In the genomic region with DNA sequence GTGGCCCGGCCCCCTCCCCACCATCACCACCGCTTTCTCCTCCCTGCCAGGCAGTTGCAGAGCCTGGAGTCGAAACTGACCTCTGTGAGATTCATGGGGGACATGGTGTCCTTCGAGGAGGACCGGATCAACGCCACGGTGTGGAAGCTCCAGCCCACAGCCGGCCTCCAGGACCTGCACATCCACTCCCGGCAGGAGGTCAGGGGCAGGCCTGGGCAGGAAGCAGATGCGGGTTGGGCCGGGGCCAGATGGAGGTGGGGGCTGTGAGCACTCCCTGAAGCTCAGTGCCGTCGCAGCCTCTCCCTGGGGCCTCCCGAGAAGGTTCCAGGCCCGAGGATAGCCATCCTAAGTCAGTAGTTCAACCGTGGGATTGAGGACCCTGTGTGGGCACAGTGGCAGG, we compare ENCODE assay signal across 2 cellular contexts.
TF ChIP-seq lines count a peak whose summit lies in the region.

No MANE protein-coding gene starts in this region.

TF ChIP-seq in IMR-90, 13 proteins besides CTCF, POLR2A, EP300 and RAD21:
- TF ChIP-seq NFE2L2 (IDR thresholded peaks at IDR 0.05; ENCODE audit: low read depth, low read length): no peak
- no peak for TF ChIP-seq MXI1 (IDR thresholded peaks at IDR 0.05; ENCODE audit: borderline replicate concordance, low read depth, low read length)
- no peak; the same call in 1 of the 2 replicates for TF ChIP-seq MAZ (IDR thresholded peaks at IDR 0.05; ENCODE audit: borderline replicate concordance, low read depth, low read length)
- no peak for TF ChIP-seq CHD1 (IDR thresholded peaks at IDR 0.05; ENCODE audit: low read depth, low read length)
- TF ChIP-seq CEBPB (IDR thresholded peaks at IDR 0.05; ENCODE audit: low read depth, low read length): no peak
- no peak for TF ChIP-seq RCOR1 (IDR thresholded peaks at IDR 0.05; ENCODE audit: insufficient replicate concordance, low read length)
- no peak for TF ChIP-seq BHLHE40 (IDR thresholded peaks at IDR 0.05; ENCODE audit: low read depth, low read length)
- TF ChIP-seq RFX5 (IDR thresholded peaks at IDR 0.05; ENCODE audit: low read depth, low read length): no peak
- no peak for TF ChIP-seq SMC3 (IDR thresholded peaks at IDR 0.05; ENCODE audit: low read depth, low read length)
- TF ChIP-seq FOS (IDR thresholded peaks at IDR 0.05; ENCODE audit: low read depth, low read length): no peak
- TF ChIP-seq MAFK (IDR thresholded peaks at IDR 0.05; ENCODE audit: low read depth, low read length): no peak
- TF ChIP-seq, protein P1, sequence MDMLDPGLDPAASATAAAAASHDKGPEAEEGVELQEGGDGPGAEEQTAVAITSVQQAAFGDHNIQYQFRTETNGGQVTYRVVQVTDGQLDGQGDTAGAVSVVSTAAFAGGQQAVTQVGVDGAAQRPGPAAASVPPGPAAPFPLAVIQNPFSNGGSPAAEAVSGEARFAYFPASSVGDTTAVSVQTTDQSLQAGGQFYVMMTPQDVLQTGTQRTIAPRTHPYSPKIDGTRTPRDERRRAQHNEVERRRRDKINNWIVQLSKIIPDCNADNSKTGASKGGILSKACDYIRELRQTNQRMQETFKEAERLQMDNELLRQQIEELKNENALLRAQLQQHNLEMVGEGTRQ (IDR thresholded peaks at IDR 0.05; ENCODE audit: low read depth, low read length): no peak
- TF ChIP-seq ELK1 (IDR thresholded peaks at IDR 0.05; ENCODE audit: borderline replicate concordance, low read depth, low read length): no peak

TF ChIP-seq in H1, 55 proteins besides CTCF, POLR2A, EP300 and RAD21:
- TF ChIP-seq, protein P2, sequence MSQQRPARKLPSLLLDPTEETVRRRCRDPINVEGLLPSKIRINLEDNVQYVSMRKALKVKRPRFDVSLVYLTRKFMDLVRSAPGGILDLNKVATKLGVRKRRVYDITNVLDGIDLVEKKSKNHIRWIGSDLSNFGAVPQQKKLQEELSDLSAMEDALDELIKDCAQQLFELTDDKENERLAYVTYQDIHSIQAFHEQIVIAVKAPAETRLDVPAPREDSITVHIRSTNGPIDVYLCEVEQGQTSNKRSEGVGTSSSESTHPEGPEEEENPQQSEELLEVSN (IDR thresholded peaks at IDR 0.05): no peak
- TF ChIP-seq RXRA (IDR thresholded peaks at IDR 0.05; ENCODE audit: insufficient read depth, low read depth, low read length) (no peak), GTF2F1 (IDR thresholded peaks at IDR 0.05; ENCODE audit: borderline replicate concordance, low read depth, low read length) (no peak), SP4 (IDR thresholded peaks at IDR 0.05; ENCODE audit: low read length) (no peak), BRCA1 (IDR thresholded peaks at IDR 0.05; ENCODE audit: low read depth, low read length) (no peak), ASH2L (IDR thresholded peaks at IDR 0.05; ENCODE audit: low read length) (no peak), POU5F1 (IDR thresholded peaks at IDR 0.05; ENCODE audit: low read depth, low read length) (no peak), HDAC6 (IDR thresholded peaks at IDR 0.05; ENCODE audit: low read depth, low read length) (no peak), YY1 (IDR thresholded peaks at IDR 0.05; ENCODE audit: low read depth, low read length) (no peak), CBX8 (IDR thresholded peaks at IDR 0.05; ENCODE audit: borderline replicate concordance, low read depth, low read length) (no peak), HDAC2 (IDR thresholded peaks at IDR 0.05; ENCODE audit: borderline replicate concordance in 1 of 2, low read depth in 2 of 2, low read length in 2 of 2) (no peak), MAX (IDR thresholded peaks at IDR 0.05) (no peak), CBX5 (IDR thresholded peaks at IDR 0.05; ENCODE audit: low read depth, low read length) (no peak), EGR1 (IDR thresholded peaks at IDR 0.05; ENCODE audit: borderline replicate concordance, low read depth, low read length) (no peak), GABPA (IDR thresholded peaks at IDR 0.05; ENCODE audit: borderline replicate concordance, insufficient read depth, low read length) (no peak), CHD2 (IDR thresholded peaks at IDR 0.05; ENCODE audit: low read length) (no peak), JUND (IDR thresholded peaks at IDR 0.05; ENCODE audit: low read length) (no peak), CTBP2 (IDR thresholded peaks at IDR 0.05; ENCODE audit: borderline replicate concordance, insufficient read depth, insufficient read length, low read length) (no peak), SRF (IDR thresholded peaks at IDR 0.05; ENCODE audit: low read depth, low read length) (no peak)
